In genomic region chr6:13507306-13507855, GRCh38 we compare ENCODE assay signal across 16 cellular contexts. TPM values are rescaled to one million over a fixed set of nuclear protein-coding genes. Genes with fewer than 3 reads are reported as not detected.
A peak's percentile ranks its signal among the peaks of the same experiment; 100 is the strongest.
DNase-seq lines count a peak whose midpoint lies in the region; ATAC-seq and TF ChIP-seq lines count a peak whose summit lies in the region.
"Had no signal": no experiment of that assay in that cellular context is flagged by ENCODE, and none has a peak within 500 bp of the region (broad histone marks: within the 10 kb centered on the region; RNA-seq: fewer than 3 reads in every experiment).

No MANE protein-coding gene starts in this region.

- no peak overlapping the region for H3K4me2 ChIP-seq in DND-41 (ENCODE audit: insufficient read depth, low read length)
- H3K4me2 ChIP-seq: BLaER1, GM23338 had no signal

- H3K4me3 ChIP-seq in left ventricle myocardium inferior = no peak overlapping the region
- H3K4me3 ChIP-seq in DND-41 (ENCODE audit: low read depth in 1 of 2, low read length in 2 of 2) = no peak overlapping the region
- H3K4me3 ChIP-seq: BLaER1, GM23338 had no signal

- no peaks in the 10 kb centered on the region for H4K20me1 ChIP-seq in DND-41 (ENCODE audit: insufficient read depth, low read length)
- H4K20me1 ChIP-seq: BLaER1 had no signal

- TF ChIP-seq CTCF in left ventricle myocardium inferior (IDR thresholded peaks at IDR 0.05; ENCODE audit: borderline replicate concordance) (no peak), DND-41 (IDR thresholded peaks at IDR 0.05; ENCODE audit: borderline replicate concordance, extremely low read depth, low read length, poor library complexity, severe bottlenecking) (no peak)

- H3K27me3 ChIP-seq in left ventricle myocardium inferior (ENCODE audit: low read depth) (no peaks in the 10 kb centered on the region), DND-41 (ENCODE audit: insufficient read depth, low read length, poor library complexity) (no peaks in the 10 kb centered on the region)
- H3K27me3 ChIP-seq: BLaER1 had no signal

- H2AFZ ChIP-seq in DND-41 (ENCODE audit: low read depth, low read length) = no peak overlapping the region

- intact Hi-C loops in Right ventricle myocardium inferior (cut with DNase I) = no loop called here
- intact Hi-C loops in left ventricle myocardium inferior (cut with micrococcal nuclease) = no loop called here

- peak; percentile 47 for ATAC-seq in Right ventricle myocardium inferior
- 0 out of 3 replicates have a peak, but pooled peaks have one; percentile 31 for ATAC-seq in DND-41 (ENCODE audit: insufficient read depth, low read depth)
- ATAC-seq in HG03039 (IDR thresholded peaks at IDR 0.05; ENCODE audit: unreplicated experiment) = no peak
- ATAC-seq: GM23338, HepG2 had no signal

- no peak overlapping the region for H3K9ac ChIP-seq in DND-41 (ENCODE audit: low read depth, low read length)
- H3K9ac ChIP-seq: BLaER1 had no signal

- H3K27ac ChIP-seq in left ventricle myocardium inferior (replicated peaks) = no peak overlapping the region
- no peak overlapping the region for H3K27ac ChIP-seq in DND-41 (ENCODE audit: low read length)
- H3K27ac ChIP-seq: BLaER1 had no signal

- H3K9me3 ChIP-seq in left ventricle myocardium inferior (replicated peaks) (no peaks in the 10 kb centered on the region), DND-41 (ENCODE audit: insufficient read depth, low read length, severe bottlenecking) (no peaks in the 10 kb centered on the region)

- H3K4me1 ChIP-seq in left ventricle myocardium inferior = peaks cover 47% of the 10 kb centered on the region
- peaks cover 4% of the 10 kb centered on the region; the same call in 1 of the 2 replicates for H3K4me1 ChIP-seq in DND-41 (ENCODE audit: insufficient read depth, low read length)
- H3K4me1 ChIP-seq: BLaER1 had no signal

- no peaks in the 10 kb centered on the region for H3K79me2 ChIP-seq in DND-41 (ENCODE audit: insufficient read depth, low read length)

- DNase-seq in Right ventricle myocardium inferior (ENCODE audit: missing footprints) = no peak
- no peak for DNase-seq in left ventricle myocardium inferior
- no peak for DNase-seq in DND-41
- peak; percentile 68 for DNase-seq in RPMI8226
- DNase-seq in astrocyte of the hippocampus (ENCODE audit: low read depth, low spot score) = peak; percentile 83
- no peak for DNase-seq in DMS153 treated with DMSO at 0.1 percent for 48 hours (lab: John Stamatoyannopoulos, UW; ENCODE audit: unreplicated experiment)
- no peak for DNase-seq in NCI-H524 treated with DMSO at 0.1 percent for 48 hours (lab: John Stamatoyannopoulos, UW)
- DNase-seq: 8988T; Calu3; CD4-positive, alpha-beta memory T cell; GDM1; HCEC 1CT had no signal

- no peaks in the 10 kb centered on the region for H3K36me3 ChIP-seq in left ventricle myocardium inferior
- no peaks in the 10 kb centered on the region for H3K36me3 ChIP-seq in DND-41 (ENCODE audit: insufficient read depth, low read length)
- H3K36me3 ChIP-seq: BLaER1 had no signal

RNA-seq across cellular contexts. Expression of gene GFOD1, which starts 20.0 kb away (rescaled TPM):
- total RNA-seq in Right ventricle myocardium inferior (38.8 TPM), left ventricle myocardium inferior (51.6 TPM)

Comparison
In these comparisons a context has a peak if more than half of its experiments do, and no peak if none do; other contexts are left out.
1. DNase-seq: peak in RPMI8226 (single experiment) and astrocyte of the hippocampus (single experiment); none in Right ventricle myocardium inferior (single experiment), left ventricle myocardium inferior (single experiment), DND-41 (single experiment), DMS153 treated with DMSO at 0.1 percent for 48 hours (single experiment) and NCI-H524 treated with DMSO at 0.1 percent for 48 hours (single experiment).